In genomic region chr6:15901141-15902115, GRCh38 we compare ENCODE assay signal across 9 cellular contexts.
DNase-seq lines count a peak whose midpoint lies in the region; ATAC-seq and TF ChIP-seq lines count a peak whose summit lies in the region.
"Had no signal": no experiment of that assay in that cellular context is flagged by ENCODE, and none has a peak within 500 bp of the region (broad histone marks: within the 10 kb centered on the region; RNA-seq: fewer than 3 reads in every experiment).

No MANE protein-coding gene starts in this region.

- no peaks in the 10 kb centered on the region for H4K20me1 ChIP-seq in HCT116 (ENCODE audit: insufficient read depth)

- WGBS in heart left ventricle, 4 donors: 73 to 79% (median 76%) methylated on average over 13 of the region's 13 CpGs

- H3K79me2 ChIP-seq in HCT116 (ENCODE audit: insufficient read depth, low read length): no peaks in the 10 kb centered on the region

- H3K9me3 ChIP-seq in HCT116 (ENCODE audit: control insufficient read depth in 1 of 2, insufficient read depth in 1 of 2, low read depth in 1 of 2, low read length in 2 of 2) (no peaks in the 10 kb centered on the region), heart left ventricle (no peaks in the 10 kb centered on the region)

- no peak for TF ChIP-seq RAD21 in HCT116 (IDR thresholded peaks at IDR 0.05; ENCODE audit: low read depth)

- H3K27me3 ChIP-seq in HCT116 (ENCODE audit: insufficient read depth, low read length) (no peaks in the 10 kb centered on the region), heart left ventricle (no peaks in the 10 kb centered on the region)
- H3K27me3 ChIP-seq: tibial nerve had no signal

- H3K4me1 ChIP-seq in HCT116 (ENCODE audit: control insufficient read depth in 1 of 2, insufficient read depth in 2 of 2, low read length in 2 of 2) (no peaks in the 10 kb centered on the region), heart left ventricle (peaks cover 0 to 46% (median 7%) of the 10 kb centered on the region in 12 donors)

- H3K4me1 Mint-ChIP-seq in activated CD4-positive, alpha-beta T cell treated with anti-CD3 and anti-CD28 coated beads, Interleukin-2, amount 10 ng/mL, durations not matched to agents 24 days and 14 days: peaks cover 29% of the 10 kb centered on the region

- H3K27ac Mint-ChIP-seq in activated CD4-positive, alpha-beta T cell treated with anti-CD3 and anti-CD28 coated beads, Interleukin-2, amount 10 ng/mL, durations not matched to agents 24 days and 14 days: peak overlapping the region; percentile 94

- BruUV-seq in HCT116 (replicated peaks; lab: Mats Ljungman, UMichigan): no TSS peak

- POLR2A ChIA-PET in HCT116 (lab: Charles Lee): no interaction called here
- POLR2A ChIA-PET in HEK293T (lab: Yijun Ruan, JAX): no interaction called here

- H3K36me3 ChIP-seq in HCT116 (ENCODE audit: control insufficient read depth in 1 of 2, insufficient read depth in 2 of 2, low read length in 2 of 2) (no peaks in the 10 kb centered on the region), heart left ventricle (no peaks in the 10 kb centered on the region)
- H3K36me3 ChIP-seq: tibial nerve had no signal

- peaks cover 3% of the 10 kb centered on the region for H3K9me3 Mint-ChIP-seq in activated CD4-positive, alpha-beta T cell treated with anti-CD3 and anti-CD28 coated beads, Interleukin-2, amount 10 ng/mL, durations not matched to agents 24 days and 14 days

- RAD21 ChIA-PET in HCT116 (lab: Charles Lee; ENCODE audit: low non-redundant PET in 1 of 2, low total read pairs in 2 of 2, uncharacterized antibody in 2 of 2, unreplicated experiment in 2 of 2): no interaction called here

- no peak overlapping the region for H3K4me2 ChIP-seq in HCT116 (ENCODE audit: low read length)

- H3K27me3 Mint-ChIP-seq in activated CD4-positive, alpha-beta T cell treated with anti-CD3 and anti-CD28 coated beads, Interleukin-2, amount 10 ng/mL, durations not matched to agents 24 days and 14 days: no peaks in the 10 kb centered on the region

- ATAC-seq in HCT116 (peak; percentile 42; the same call in 1 of the 2 replicates), heart left ventricle (no peak)

- intact Hi-C loops in activated CD4-positive, alpha-beta T cell treated with anti-CD3 and anti-CD28 coated beads, Interleukin-2, amount 10 ng/mL, durations not matched to agents 24 days and 14 days (cut with micrococcal nuclease): loop anchor here (1.0 to 5.0 kb wide), 3 partner anchors 13 to 209 kb away; no protein-coding TSS in a partner anchor
- intact Hi-C loops in HCT116 (cut with micrococcal nuclease): no loop called here
- intact Hi-C loops in heart left ventricle (cut with DNase I): no loop called here

- H3K4me3 Mint-ChIP-seq in activated CD4-positive, alpha-beta T cell treated with anti-CD3 and anti-CD28 coated beads, Interleukin-2, amount 10 ng/mL, durations not matched to agents 24 days and 14 days: peak overlapping the region; percentile 70

- TF ChIP-seq CTCF in HCT116 (IDR thresholded peaks at IDR 0.05 in 2 of 3, conservative IDR thresholded peaks at IDR 0.05 in 1 of 3; ENCODE audit: borderline replicate concordance in 1 of 3, insufficient read depth in 1 of 3, low read depth in 2 of 3, low read length in 2 of 3) (no peak), epithelial cell of esophagus (IDR thresholded peaks at IDR 0.05; ENCODE audit: insufficient read depth, low read depth, low read length, missing control alignments) (no peak), heart left ventricle (IDR thresholded peaks at IDR 0.05) (no peak)

- H3K27ac ChIP-seq in HCT116 (ENCODE audit: low read depth, low read length) (no peak overlapping the region), heart left ventricle (no peak overlapping the region)
- H3K27ac ChIP-seq: tibial nerve had no signal

- H3K9me2 ChIP-seq in HCT116 (ENCODE audit: insufficient read depth): no peaks in the 10 kb centered on the region

- H2AFZ ChIP-seq in HCT116 (ENCODE audit: low read depth, low read length, poor library complexity, severe bottlenecking): no peak overlapping the region

- no peak overlapping the region for H3K9ac ChIP-seq in HCT116 (ENCODE audit: low read length)

- no peaks in the 10 kb centered on the region for H3K36me3 Mint-ChIP-seq in activated CD4-positive, alpha-beta T cell treated with anti-CD3 and anti-CD28 coated beads, Interleukin-2, amount 10 ng/mL, durations not matched to agents 24 days and 14 days (ENCODE audit: low read depth)

- CTCF ChIA-PET in HCT116 (lab: Charles Lee): interaction anchor here (1.6 kb wide), 1 partner anchor 7 kb away, joined by 3 read pairs; no protein-coding TSS in a partner anchor
- CTCF ChIA-PET in HEK293T (lab: Yijun Ruan, JAX): interaction anchor here (0.8 kb wide), 1 partner anchor 47 kb away, joined by 6 read pairs; no protein-coding TSS in a partner anchor

- TF ChIP-seq POLR2A in HCT116 (IDR thresholded peaks at IDR 0.05; ENCODE audit: borderline replicate concordance, extremely low read depth, insufficient read depth, insufficient read length) (no peak), heart left ventricle (IDR thresholded peaks at IDR 0.05) (no peak)

- peak; percentile 82 for DNase-seq in activated CD4-positive, alpha-beta T cell treated with anti-CD3 and anti-CD28 coated beads, Interleukin-2, amount 10 ng/mL, durations not matched to agents 24 days and 14 days
- DNase-seq in activated CD4-positive, alpha-beta T cell treated with anti-CD3 and anti-CD28 coated beads, Interleukin-2, amount 50 U/mL, for 4 hours: no peak
- DNase-seq in HCT116 (ENCODE audit: low read depth, low spot score) (no peak), NAMALWA (ENCODE audit: low spot score) (peak; percentile 97), epithelial cell of esophagus (ENCODE audit: low read depth) (peak; percentile 44), HEK293T (ENCODE audit: extremely low spot score) (no peak), heart left ventricle (no peak)
- DNase-seq in effector CD8-positive, alpha-beta T cell (lab: John Stamatoyannopoulos, UW): no peak

- H3K4me3 ChIP-seq in HCT116 (replicated peaks in 1 of 2; ENCODE audit: low read depth in 1 of 2, low read length in 2 of 2): no peak overlapping the region
- H3K4me3 ChIP-seq in epithelial cell of esophagus (ENCODE audit: low read length): no peak overlapping the region
- H3K4me3 ChIP-seq in heart left ventricle: no peak overlapping the region
- H3K4me3 ChIP-seq: tibial nerve had no signal

TF ChIP-seq in HCT116, 20 proteins besides CTCF, POLR2A, EP300 and RAD21 (continues in another document):
- no peak for TF ChIP-seq FOSL1 (IDR thresholded peaks at IDR 0.05; ENCODE audit: low read depth)
- TF ChIP-seq YY1 (IDR thresholded peaks at IDR 0.05; ENCODE audit: extremely low read depth, insufficient replicate concordance, low read depth, low read length): no peak
- TF ChIP-seq EZH2phosphoT487 (IDR thresholded peaks at IDR 0.05; ENCODE audit: borderline replicate concordance): no peak
- TF ChIP-seq ATF3 (IDR thresholded peaks at IDR 0.05): no peak
- no peak for TF ChIP-seq CEBPB (IDR thresholded peaks at IDR 0.05; ENCODE audit: low read depth)
- no peak for TF ChIP-seq ZNF274 (IDR thresholded peaks at IDR 0.05; ENCODE audit: low read depth, low read length)
- TF ChIP-seq ZBTB33 (IDR thresholded peaks at IDR 0.05; ENCODE audit: extremely low read depth, insufficient replicate concordance, low read length): no peak

TF ChIP-seq in HEK293T, 16 proteins besides CTCF, POLR2A, EP300 and RAD21:
- TF ChIP-seq BHLHE40 (IDR thresholded peaks at IDR 0.05; ENCODE audit: borderline replicate concordance): no peak
- TF ChIP-seq NFRKB (IDR thresholded peaks at IDR 0.05): no peak
- TF ChIP-seq ARNT (IDR thresholded peaks at IDR 0.05): no peak
- no peak for TF ChIP-seq HDGF (IDR thresholded peaks at IDR 0.05; ENCODE audit: borderline replicate concordance)
- TF ChIP-seq ZNF384 (IDR thresholded peaks at IDR 0.05): no peak
- TF ChIP-seq ELF4 (IDR thresholded peaks at IDR 0.05): no peak
- TF ChIP-seq FOXK2 (IDR thresholded peaks at IDR 0.05): no peak
- no peak for TF ChIP-seq TARDBP (IDR thresholded peaks at IDR 0.05)

Comparison
In these comparisons a context has a peak if more than half of its experiments do, and no peak if none do; other contexts are left out.
1. DNase-seq: peak in activated CD4-positive, alpha-beta T cell treated with anti-CD3 and anti-CD28 coated beads, Interleukin-2, amount 10 ng/mL, durations not matched to agents 24 days and 14 days (single experiment), NAMALWA (single experiment) and epithelial cell of esophagus (single experiment); none in activated CD4-positive, alpha-beta T cell treated with anti-CD3 and anti-CD28 coated beads, Interleukin-2, amount 50 U/mL, for 4 hours (0 of 2), HCT116 (single experiment), HEK293T (single experiment), effector CD8-positive, alpha-beta T cell (single experiment) and heart left ventricle (0 of 5).